ENCODE assay signal across 8 cellular contexts in the genomic region with DNA sequence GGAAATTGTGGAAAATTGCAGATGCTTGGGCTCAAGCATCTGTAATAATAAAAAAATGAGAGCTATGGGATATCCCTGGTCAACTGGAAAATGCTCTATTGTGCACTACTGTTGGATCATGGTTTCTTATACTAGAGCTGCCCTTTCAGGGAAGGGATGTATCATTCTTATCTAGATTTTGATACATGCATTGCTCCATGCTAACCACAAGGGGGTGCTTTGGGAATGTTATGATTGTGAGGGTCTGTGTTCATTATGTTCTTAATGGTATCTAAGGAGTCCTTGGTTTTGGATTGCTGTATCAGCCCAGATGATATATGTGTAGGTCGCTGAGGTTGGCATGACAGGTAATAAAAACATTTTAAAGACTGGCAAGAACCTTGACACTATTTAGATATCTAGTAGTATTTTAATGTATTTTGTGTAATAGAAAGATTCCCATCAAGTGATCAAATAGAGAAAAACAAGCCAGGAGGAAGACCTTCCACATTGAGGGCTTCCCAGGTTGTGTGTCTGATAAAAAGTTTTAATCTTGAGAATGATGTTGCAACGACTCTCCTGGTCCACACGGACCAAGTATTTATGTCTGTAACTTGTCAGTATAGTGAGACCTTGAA. TPM values are rescaled to one million over a fixed set of nuclear protein-coding genes. Genes with fewer than 3 reads are reported as not detected.
A peak's percentile ranks its signal among the peaks of the same experiment; 100 is the strongest.
DNase-seq lines count a peak whose midpoint lies in the region; ATAC-seq and TF ChIP-seq lines count a peak whose summit lies in the region.

No MANE protein-coding gene starts in this region.

- TF ChIP-seq EP300 in stomach (IDR thresholded peaks at IDR 0.05) = no peak

- H3K4me1 ChIP-seq in stomach = no peaks in the 10 kb centered on the region

- no peak overlapping the region for H3K4me3 ChIP-seq in AG04449 (ENCODE audit: low read depth, low read length)
- no peak overlapping the region for H3K4me3 ChIP-seq in fibroblast of villous mesenchyme (ENCODE audit: low read depth, low read length)
- no peak overlapping the region for H3K4me3 ChIP-seq in stomach

- H3K9me3 ChIP-seq in stomach = no peaks in the 10 kb centered on the region

- peak; percentile 40 for TF ChIP-seq CTCF in AG04449 (IDR thresholded peaks at IDR 0.05; ENCODE audit: insufficient read depth, low read length, missing control alignments)
- TF ChIP-seq CTCF in GM12874 (IDR thresholded peaks at IDR 0.05; ENCODE audit: insufficient read depth, low read depth, low read length) = peak; percentile 34; the same call in 1 of the 2 replicates
- TF ChIP-seq CTCF in fibroblast of villous mesenchyme (IDR thresholded peaks at IDR 0.05; ENCODE audit: insufficient read depth, low read depth, low read length) = peak; percentile 63
- peak in 5 of 7 experiments; percentile 11 to 58 (median 28) for TF ChIP-seq CTCF in stomach (IDR thresholded peaks at IDR 0.05)

- DNase-seq in AG04449 (ENCODE audit: low read depth, low spot score) (no peak), SK-MEL-5 (ENCODE audit: low read depth, low spot score) (peak; percentile 54), fibroblast of villous mesenchyme (ENCODE audit: low read depth) (peak; percentile 23), stomach (no peak)

- H3K27ac ChIP-seq in stomach = no peak overlapping the region

- intact Hi-C loops in stomach (cut with DNase I; ENCODE audit: low total_unique reads) = no loop called here

- H3K36me3 ChIP-seq in stomach = peaks cover 41 to 79% (median 78%) of the 10 kb centered on the region in 4 donors

- in situ Hi-C loops in SK-MEL-5 (cut with HindIII; ENCODE audit: low pct_unique_long_range_greater_than_20kb, low sequenced_read_pairs) = no loop called here

- ATAC-seq in GM21423 (IDR thresholded peaks at IDR 0.05; ENCODE audit: unreplicated experiment) = no peak
- no peak for ATAC-seq in GM19467 (IDR thresholded peaks at IDR 0.05; ENCODE audit: unreplicated experiment)
- ATAC-seq in GM18511 (IDR thresholded peaks at IDR 0.05; ENCODE audit: unreplicated experiment) = no peak

- no peak for TF ChIP-seq POLR2A in stomach (IDR thresholded peaks at IDR 0.05)

- 83 to 90% (median 87%) methylated on average over 3 of the region's 3 CpGs for WGBS in stomach, 5 donors

- POLR2A ChIA-PET in AG04449 (lab: Yijun Ruan, JAX) = no interaction called here

- CTCF ChIA-PET in AG04449 (lab: Yijun Ruan, JAX) = interaction anchor here (0.7 to 6.2 kb wide), 7 partner anchors 10 to 289 kb away, joined by 3 to 50 read pairs (median 4); no protein-coding TSS in a partner anchor

- H3K27me3 ChIP-seq in stomach = no peaks in the 10 kb centered on the region

RNA-seq across cellular contexts. Expression of gene TLR2, which starts 49.2 kb away (rescaled TPM):
- 0.05 TPM in 1 of 2 replicates, not detected in the other for total RNA-seq in SK-MEL-5 (2014; rRNA removed; shearing (Covaris generic))
- polyA plus RNA-seq in SK-MEL-5 (2015; cell fraction: cytosol; rRNA removed) = 0.44 TPM in 1 of 2 replicates, not detected in the other
- polyA plus RNA-seq in SK-MEL-5 (2015; cell fraction: nucleus; rRNA removed) = not detected in 2 replicates
- total RNA-seq in fibroblast of villous mesenchyme (under 0.01 and 0.32 TPM in 2 replicates), stomach (10 to 100 TPM in 4 of 5 donors, under 1 TPM in 1; 0.29 to 35.0 (median 22.5) TPM)
- polyA plus RNA-seq in stomach = 1 to 10 TPM; 2.3 to 3.8 (median 3.3) TPM

Comparison
In these comparisons a context has a peak if more than half of its experiments do, and no peak if none do; other contexts are left out.
1. DNase-seq: peak in SK-MEL-5 (single experiment) and fibroblast of villous mesenchyme (single experiment); none in AG04449 (single experiment) and stomach (single experiment).
2. Peak in every context shown above with its lines, with median percentiles within 50 percentile points of each other: CTCF ChIP-seq.